In the genomic region with DNA sequence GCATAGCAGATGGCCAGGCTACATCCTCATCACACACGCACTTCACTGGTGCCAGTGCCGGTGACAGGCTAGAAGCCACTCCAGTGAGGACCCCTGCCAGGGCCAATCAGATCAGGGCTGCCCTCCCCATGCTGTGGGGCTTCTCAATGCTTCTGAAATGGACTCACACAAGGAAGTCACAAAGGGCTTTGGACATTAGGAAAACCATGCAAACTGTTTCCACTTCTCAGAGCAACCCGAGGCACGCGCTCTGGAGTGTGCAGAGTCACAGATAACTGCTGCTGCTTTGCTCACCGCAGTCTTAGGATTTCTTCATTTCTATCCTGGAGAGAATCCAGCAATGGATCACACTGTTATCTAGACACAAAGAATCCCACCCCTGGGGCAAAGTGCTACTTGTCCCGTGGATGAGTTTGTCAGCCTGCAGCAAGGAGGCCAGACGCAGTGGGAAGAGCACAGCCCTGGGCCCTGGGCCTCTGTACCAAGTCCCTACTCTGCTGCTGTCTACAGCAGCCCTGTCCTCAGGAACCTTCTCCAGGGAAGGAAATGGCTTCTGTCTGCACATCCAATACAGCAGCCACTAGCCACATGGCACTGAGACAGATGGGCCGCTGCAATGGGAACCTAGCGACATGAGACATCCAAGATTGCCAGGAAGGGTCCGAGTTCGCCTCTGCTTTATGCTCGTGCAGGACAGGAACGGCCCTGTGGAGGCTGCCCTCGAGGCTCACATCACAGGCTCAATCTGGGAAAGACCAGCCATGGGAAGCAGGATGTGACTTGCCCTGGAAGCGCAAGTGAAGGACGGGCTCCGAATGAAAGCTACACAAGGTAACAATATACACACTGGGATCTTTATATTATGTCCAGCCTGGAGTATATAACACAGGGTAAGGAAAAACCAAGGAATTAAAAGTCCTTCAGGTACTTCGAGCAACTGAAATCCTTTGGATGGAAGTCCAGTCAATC, we compare ENCODE assay signal across 13 cellular contexts.
DNase-seq lines count a peak whose midpoint lies in the region; ATAC-seq and TF ChIP-seq lines count a peak whose summit lies in the region.
"Had no signal": no experiment of that assay in that cellular context is flagged by ENCODE, and none has a peak within 500 bp of the region (broad histone marks: within the 10 kb centered on the region; RNA-seq: fewer than 3 reads in every experiment).

No MANE protein-coding gene starts in this region.

- no peak for TF ChIP-seq CTCF in PC-9 (conservative IDR thresholded peaks at IDR 0.05)
- no peak for TF ChIP-seq CTCF in fibroblast of villous mesenchyme (IDR thresholded peaks at IDR 0.05; ENCODE audit: insufficient read depth, low read depth, low read length)
- no peak for TF ChIP-seq CTCF in CD14-positive monocyte (IDR thresholded peaks at IDR 0.05)

- no peak overlapping the region for H2AK5ac ChIP-seq in neuronal stem cell (ENCODE audit: low read depth, low read length)

- no peak overlapping the region for H4K8ac ChIP-seq in neuronal stem cell (ENCODE audit: low read depth, low read length)

- DNase-seq in AG20443 (ENCODE audit: low spot score) (peak; percentile 22), PC-9 (no peak), fibroblast of villous mesenchyme (ENCODE audit: low read depth) (peak; percentile 92), neuronal stem cell (ENCODE audit: low spot score) (no peak), CD14-positive monocyte (ENCODE audit: low spot score) (no peak)
- DNase-seq: activated effector memory CD4-positive, alpha-beta T cell treated with Interleukin-2 at 50 U/mL for 16 hours; RPMI8226 had no signal

- ATAC-seq in GM21619 (IDR thresholded peaks at IDR 0.05; ENCODE audit: unreplicated experiment): no peak
- no peak for ATAC-seq in HG03108 (IDR thresholded peaks at IDR 0.05; ENCODE audit: unreplicated experiment)
- no peak for ATAC-seq in GM21717 (IDR thresholded peaks at IDR 0.05; ENCODE audit: unreplicated experiment)

- no peak overlapping the region for H2AFZ ChIP-seq in PC-9
- H2AFZ ChIP-seq in neuronal stem cell (ENCODE audit: low read length): no peak overlapping the region

- no CpG with 5 or more reads among the region's 19 CpGs for WGBS in neuronal stem cell (ENCODE audit: extremely low coverage in 2 of 2, insufficient read length in 2 of 2, insufficient replicate concordance in 1 of 2), 2 donors

- H3K36me3 Mint-ChIP-seq in CD14-positive monocyte: peaks cover 25 to 28% of the 10 kb centered on the region in 2 donors

- H3K27me3 Mint-ChIP-seq in CD14-positive monocyte (ENCODE audit: low read depth in 3 of 3): peaks cover 0 to 1% (median 1%) of the 10 kb centered on the region in 3 donors

- H3K4me2 ChIP-seq in PC-9 (peak overlapping the region; percentile 64; the same call in 1 of the 2 replicates), neuronal stem cell (ENCODE audit: insufficient read depth, low read length, poor library complexity, severe bottlenecking) (no peak overlapping the region)

- no peaks in the 10 kb centered on the region for H3K9me3 ChIP-seq in PC-9 (ENCODE audit: insufficient read depth, low read depth)
- peaks cover 0 to 4% of the 10 kb centered on the region in 2 donors for H3K9me3 ChIP-seq in neuronal stem cell (replicated peaks in 1 of 2; ENCODE audit: control insufficient read depth in 2 of 2, insufficient read depth in 1 of 2, low read depth in 1 of 2, low read length in 2 of 2)
- H3K9me3 ChIP-seq: neutrophil, thoracic aorta had no signal

- no peak overlapping the region for H3K23ac ChIP-seq in neuronal stem cell (ENCODE audit: low read depth, low read length, poor library complexity)

- H3K36me3 ChIP-seq in PC-9 (ENCODE audit: low read depth): no peaks in the 10 kb centered on the region
- H3K36me3 ChIP-seq in neuronal stem cell (replicated peaks in 1 of 2; ENCODE audit: control insufficient read depth in 2 of 2, insufficient read depth in 2 of 2, low read length in 2 of 2): peaks cover 1 to 77% of the 10 kb centered on the region in 2 donors
- H3K36me3 ChIP-seq: neutrophil, thoracic aorta had no signal

- H2BK12ac ChIP-seq in neuronal stem cell (ENCODE audit: low read length): no peak overlapping the region

- H3K4me1 ChIP-seq in PC-9 (replicated peaks; ENCODE audit: insufficient read depth) (peaks cover 46% of the 10 kb centered on the region), neuronal stem cell (ENCODE audit: control insufficient read depth in 2 of 2, insufficient read depth in 1 of 2, low read depth in 1 of 2, low read length in 2 of 2) (peaks cover 13 to 17% of the 10 kb centered on the region in 2 donors)

- no peak overlapping the region for H3K4ac ChIP-seq in neuronal stem cell (ENCODE audit: low read length)

- H3K27me3 ChIP-seq in PC-9 (ENCODE audit: insufficient read depth, low read depth) (no peaks in the 10 kb centered on the region), neuronal stem cell (ENCODE audit: control insufficient read depth in 3 of 3, insufficient read depth in 3 of 3, low read depth in 1 of 3, low read length in 3 of 3) (no peaks in the 10 kb centered on the region)
- H3K27me3 ChIP-seq: neutrophil had no signal

- CTCF ChIA-PET in PC-9 (lab: Charles Lee): interaction anchor here (0.6 kb wide), 1 partner anchor 138 kb away, joined by 3 read pairs; no protein-coding TSS in a partner anchor

- peaks cover 45% of the 10 kb centered on the region for H3F3A ChIP-seq in PC-9 (ENCODE audit: insufficient read depth, low read depth)

- H3K14ac ChIP-seq in neuronal stem cell (ENCODE audit: low read length): no peak overlapping the region

- no peak overlapping the region for H3K4me3 Mint-ChIP-seq in CD14-positive monocyte

- peaks cover 16% of the 10 kb centered on the region; the same call in 1 of the 2 replicates for H3K79me2 ChIP-seq in PC-9 (ENCODE audit: low read depth)

- peaks cover 0 to 3% (median 0%) of the 10 kb centered on the region in 7 donors for H3K9me3 Mint-ChIP-seq in CD14-positive monocyte

- intact Hi-C loops in PC-9 (cut with micrococcal nuclease; ENCODE audit: unreplicated experiment): no loop called here
- intact Hi-C loops in CD14-positive monocyte (cut with micrococcal nuclease): no loop called here

- H3K18ac ChIP-seq in neuronal stem cell (ENCODE audit: low read length): no peak overlapping the region

- POLR2A ChIA-PET in PC-9 (lab: Charles Lee; ENCODE audit: unreplicated experiment): no interaction called here

- H3K79me1 ChIP-seq in neuronal stem cell (ENCODE audit: low read depth, low read length): peaks cover 2% of the 10 kb centered on the region

- H2BK15ac ChIP-seq in neuronal stem cell (ENCODE audit: low read length): no peak overlapping the region

- H3K27ac ChIP-seq in PC-9: peak overlapping the region; percentile 95
- no peak overlapping the region for H3K27ac ChIP-seq in neuronal stem cell (replicated peaks; ENCODE audit: low read length)
- H3K27ac ChIP-seq: C4-2B, neutrophil had no signal

- no TSS peak for BruUV-seq in PC-9 (replicated peaks; lab: Mats Ljungman, UMichigan)

- no peak overlapping the region for H3K9ac ChIP-seq in neuronal stem cell (ENCODE audit: low read depth, low read length, poor library complexity)

- peak overlapping the region in 2 of 7 donors; percentile 26 to 38 for H3K27ac Mint-ChIP-seq in CD14-positive monocyte

- peaks cover 40% of the 10 kb centered on the region for H3K4me1 Mint-ChIP-seq in CD14-positive monocyte

- H2BK5ac ChIP-seq in neuronal stem cell (ENCODE audit: low read length): peak overlapping the region; percentile 8

- H3K9me2 ChIP-seq in PC-9 (ENCODE audit: insufficient read depth): no peaks in the 10 kb centered on the region

- H3K4me3 ChIP-seq in PC-9 (no peak overlapping the region), fibroblast of villous mesenchyme (ENCODE audit: low read depth, low read length) (no peak overlapping the region), neuronal stem cell (ENCODE audit: low read length in 2 of 2) (no peak overlapping the region)
- H3K4me3 ChIP-seq: thoracic aorta had no signal

- no peaks in the 10 kb centered on the region for H4K20me1 ChIP-seq in PC-9 (ENCODE audit: insufficient read depth)

- no peak overlapping the region for H4K91ac ChIP-seq in neuronal stem cell (ENCODE audit: low read depth, low read length, poor library complexity)

- no peak overlapping the region for H2BK120ac ChIP-seq in neuronal stem cell (ENCODE audit: low read depth, low read length)

Comparison
In these comparisons a context has a peak if more than half of its experiments do, and no peak if none do; other contexts are left out.
1. DNase-seq: peak in AG20443 (single experiment) and fibroblast of villous mesenchyme (single experiment); none in PC-9 (0 of 2), neuronal stem cell (single experiment) and CD14-positive monocyte (single experiment).